Comparison of ENCODE assay signal across 27 cellular contexts in genomic region chr11:126088999-126089398, GRCh38.
"Had no signal": no experiment of that assay in that cellular context is flagged by ENCODE, and none has a peak within 500 bp of the region (broad histone marks: within the 10 kb centered on the region; RNA-seq: fewer than 3 reads in every experiment).

No MANE protein-coding gene starts in this region.

- H3K4me1 ChIP-seq: adrenal gland had no signal

- H3K27me3 ChIP-seq: adrenal gland had no signal

- DNase-seq: activated CD4-positive, alpha-beta memory T cell treated with anti-CD3 and anti-CD28 coated beads, Interleukin-2, amount 10 ng/mL, durations not matched to agents 7 days and 5 days; activated CD4-positive, alpha-beta T cell treated with anti-CD3 and anti-CD28 coated beads, Interleukin-2, amount 10 ng/mL, durations not matched to agents 7 days and 5 days; activated CD4-positive, CD25-positive, alpha-beta regulatory T cell; activated CD8-positive, alpha-beta memory T cell treated with anti-CD3 and anti-CD28 coated beads, Interleukin-2, amount 50 U/mL, for 48 hours; activated naive CD4-positive, alpha-beta T cell treated with anti-CD3 and anti-CD28 coated beads, Interleukin-2, amount 50 U/mL, for 16 hours; activated naive CD8-positive, alpha-beta T cell treated with anti-CD3 and anti-CD28 coated beads, Interleukin-2, amount 10 ng/mL, durations not matched to agents 7 days and 5 days; activated T-cell treated with anti-CD3 and anti-CD28 coated beads, Interleukin-2, amount 50 U/mL, for 1 hour; adrenal gland; anterior cingulate cortex; cerebellar nuclear complex; Karpas-422; MM.1S; NCI-H1105 treated with DMSO at 0.1 percent for 48 hours; NCI-H1436 treated with DMSO at 0.1 percent for 48 hours; NCI-H187; NCI-H2081; NCI-H510A treated with DMSO at 0.1 percent for 48 hours; NCI-H69; OCI-M1; RPMI8226; T-cell; T-helper 2 cell; T1000 had no signal

- H3K36me3 Mint-ChIP-seq: activated naive CD8-positive, alpha-beta T cell treated with anti-CD3 and anti-CD28 coated beads, Interleukin-2, amount 10 ng/mL, durations not matched to agents 7 days and 5 days; T-cell had no signal

- ATAC-seq: Panc1, Right ventricle myocardium inferior, T-cell had no signal

- H3K4me3 Mint-ChIP-seq: activated CD4-positive, alpha-beta memory T cell treated with anti-CD3 and anti-CD28 coated beads, Interleukin-2, amount 10 ng/mL, durations not matched to agents 7 days and 5 days; activated CD4-positive, alpha-beta T cell treated with anti-CD3 and anti-CD28 coated beads, Interleukin-2, amount 10 ng/mL, durations not matched to agents 7 days and 5 days; activated naive CD8-positive, alpha-beta T cell treated with anti-CD3 and anti-CD28 coated beads, Interleukin-2, amount 10 ng/mL, durations not matched to agents 7 days and 5 days; T-cell had no signal

- FAIRE-seq: TTC549 had no signal

- H3K4me3 ChIP-seq: adrenal gland, SK-N-MC had no signal

- H3K27me3 Mint-ChIP-seq: activated CD4-positive, alpha-beta T cell treated with anti-CD3 and anti-CD28 coated beads, Interleukin-2, amount 10 ng/mL, durations not matched to agents 7 days and 5 days; T-cell had no signal

- H3K27ac ChIP-seq: adrenal gland, SK-N-MC had no signal

- H3K36me3 ChIP-seq: adrenal gland had no signal

- H3K9me3 Mint-ChIP-seq: activated CD4-positive, alpha-beta memory T cell treated with anti-CD3 and anti-CD28 coated beads, Interleukin-2, amount 10 ng/mL, durations not matched to agents 7 days and 5 days; activated CD4-positive, alpha-beta T cell treated with anti-CD3 and anti-CD28 coated beads, Interleukin-2, amount 10 ng/mL, durations not matched to agents 7 days and 5 days; T-cell had no signal

- H3K27ac Mint-ChIP-seq: activated CD4-positive, alpha-beta memory T cell treated with anti-CD3 and anti-CD28 coated beads, Interleukin-2, amount 10 ng/mL, durations not matched to agents 7 days and 5 days; activated CD4-positive, alpha-beta T cell treated with anti-CD3 and anti-CD28 coated beads, Interleukin-2, amount 10 ng/mL, durations not matched to agents 7 days and 5 days; activated naive CD8-positive, alpha-beta T cell treated with anti-CD3 and anti-CD28 coated beads, Interleukin-2, amount 10 ng/mL, durations not matched to agents 7 days and 5 days; T-cell had no signal

- H3K9me3 ChIP-seq: adrenal gland had no signal
